Comparison of ENCODE assay signal across 13 cellular contexts in the genomic region with DNA sequence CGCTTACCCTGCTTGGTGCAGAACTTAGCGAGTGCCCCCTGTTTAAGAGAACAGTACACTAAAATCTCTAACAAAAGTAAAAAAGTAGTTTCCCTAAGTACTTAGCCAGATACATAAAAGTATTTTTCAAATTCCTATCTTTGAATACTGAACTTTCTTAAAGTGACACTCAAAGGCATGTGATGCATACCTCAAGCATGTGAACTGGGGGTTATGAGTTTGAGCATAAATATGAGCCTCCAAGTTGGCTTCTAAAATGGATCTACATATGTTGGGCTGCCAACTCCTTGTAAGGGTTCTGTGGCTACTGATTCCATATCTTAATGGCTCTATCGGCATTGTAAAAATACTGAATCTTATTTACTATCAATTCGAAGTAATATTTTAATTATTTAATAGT. TPM values are rescaled to one million over a fixed set of nuclear protein-coding genes. Genes with fewer than 3 reads are reported as not detected.
DNase-seq lines count a peak whose midpoint lies in the region; ATAC-seq and TF ChIP-seq lines count a peak whose summit lies in the region.
"Had no signal": no experiment of that assay in that cellular context is flagged by ENCODE, and none has a peak within 500 bp of the region (broad histone marks: within the 10 kb centered on the region; RNA-seq: fewer than 3 reads in every experiment).

No MANE protein-coding gene starts in this region.

- no peaks in the 10 kb centered on the region for H3K36me3 ChIP-seq in GM23248 (ENCODE audit: low read depth)
- H3K36me3 ChIP-seq: HAP-1 had no signal

- intact Hi-C loops in left cardiac atrium (cut with DNase I): no loop called here

- DNase-seq in AG04450 (ENCODE audit: low read depth, low spot score): peak; percentile 34
- peak; percentile 79 for DNase-seq in GM23248
- DNase-seq in astrocyte of the spinal cord (ENCODE audit: low read depth, low spot score): peak; percentile 50
- DNase-seq in mesothelial cell of epicardium (ENCODE audit: low spot score in 2 of 2, unreplicated experiment in 2 of 2): no peak
- no peak for DNase-seq in NOMO-1 treated with DMSO at 0.1 percent for 48 hours (lab: John Stamatoyannopoulos, UW; ENCODE audit: unreplicated experiment)
- DNase-seq in NCI-H526 treated with DMSO at 0.1 percent for 48 hours (lab: John Stamatoyannopoulos, UW): no peak
- no peak for DNase-seq in left cardiac atrium
- DNase-seq: NCI-H524 treated with DMSO at 0.1 percent for 48 hours; SIG-M5; stimulated activated CD4-positive, alpha-beta T cell treated with anti-CD3 and anti-CD28 coated beads, Interleukin-2, amount 100 ng/mL, for 48 hours had no signal

- peaks cover 1% of the 10 kb centered on the region for H3K36me3 Mint-ChIP-seq in mesothelial cell of epicardium

- no peak overlapping the region; the same call in 1 of the 2 replicates for H3K9ac ChIP-seq in GM23248

- no peaks in the 10 kb centered on the region for H3K9me3 Mint-ChIP-seq in mesothelial cell of epicardium

- in situ Hi-C loops in GM23248 (cut with MboI) (no loop called here), astrocyte of the spinal cord (cut with HindIII; ENCODE audit: low sequenced_read_pairs) (no loop called here)

- CTCF ChIA-PET in AG04450 (lab: Charles Lee): interaction anchor here (1.4 kb wide), 1 partner anchor 18 kb away, joined by 3 read pairs; no protein-coding TSS in a partner anchor

- no peaks in the 10 kb centered on the region for H3K27me3 Mint-ChIP-seq in mesothelial cell of epicardium (ENCODE audit: low read depth)

- H3K27ac Mint-ChIP-seq in mesothelial cell of epicardium: peak overlapping the region; percentile 66

- peak overlapping the region; percentile 72 for H3K4me2 ChIP-seq in GM23248 (ENCODE audit: unreplicated experiment)

- 92 to 95% methylated on average over 4 of the region's 4 CpGs for WGBS in GM23248 (ENCODE audit: low coverage in 1 of 2, low lambda C conversion rate in 2 of 2, missing lambda C conversion rate in 2 of 2), 2 experiments

- H3K27me3 ChIP-seq in AG04450 (ENCODE audit: control insufficient read depth, insufficient read depth, low read length) (no peaks in the 10 kb centered on the region), GM23248 (replicated peaks; ENCODE audit: insufficient read depth) (no peaks in the 10 kb centered on the region)

- ATAC-seq in GM19328 (IDR thresholded peaks at IDR 0.05; ENCODE audit: unreplicated experiment) (no peak), left cardiac atrium (no peak)
- ATAC-seq: activated CD4-positive, CD25-positive, alpha-beta regulatory T cell treated with anti-CD3 and anti-CD28 coated beads, Interleukin-2, amount 50 U/mL, for 24 hours had no signal

- H3K4me3 ChIP-seq in AG04450 (ENCODE audit: low read depth, low read length): no peak overlapping the region
- H3K4me3 ChIP-seq in GM23248: peak overlapping the region; percentile 3; the same call in 1 of the 2 replicates
- H3K4me3 ChIP-seq in astrocyte of the spinal cord (ENCODE audit: low read depth, low read length): no peak overlapping the region
- H3K4me3 ChIP-seq: HAP-1 had no signal

- peaks cover 4% of the 10 kb centered on the region; the same call in 1 of the 2 replicates for H4K20me1 ChIP-seq in GM23248 (ENCODE audit: insufficient read depth)

- no peaks in the 10 kb centered on the region for H3K9me3 ChIP-seq in AG04450 (ENCODE audit: control insufficient read depth, insufficient read depth, low read length)
- H3K9me3 ChIP-seq in GM23248 (ENCODE audit: low read depth): no peaks in the 10 kb centered on the region
- H3K9me3 ChIP-seq: HAP-1 had no signal

- H3K79me2 ChIP-seq in GM23248 (ENCODE audit: insufficient read depth): peaks cover 74% of the 10 kb centered on the region

- 0 out of 2 replicates have a peak overlapping the region, but pooled peaks have one; percentile 1 for H2AFZ ChIP-seq in GM23248

- H3K4me3 Mint-ChIP-seq in mesothelial cell of epicardium: no peak overlapping the region

- H3K27ac ChIP-seq in AG04450 (ENCODE audit: low read depth, low read length) (peak overlapping the region; percentile 53), GM23248 (peak overlapping the region; percentile 98)

- no peaks in the 10 kb centered on the region for H3K9me2 ChIP-seq in GM23248 (ENCODE audit: insufficient read depth)

- H3K4me1 Mint-ChIP-seq in mesothelial cell of epicardium: peaks cover 26% of the 10 kb centered on the region

- peaks cover 33% of the 10 kb centered on the region for H3F3A ChIP-seq in GM23248 (ENCODE audit: insufficient read depth)

- TF ChIP-seq CTCF in AG04450 (IDR thresholded peaks at IDR 0.05; ENCODE audit: low read depth, low read length) (no peak), astrocyte of the spinal cord (IDR thresholded peaks at IDR 0.05; ENCODE audit: low read depth, low read length) (no peak), mesothelial cell of epicardium (IDR thresholded peaks at IDR 0.05; ENCODE audit: unreplicated experiment) (no peak)

- POLR2A ChIA-PET in AG04450 (lab: Yijun Ruan, JAX): no interaction called here

- H3K4me1 ChIP-seq in GM23248 (ENCODE audit: insufficient read depth): peaks cover 31% of the 10 kb centered on the region

RNA-seq across cellular contexts. Expression of gene ZBTB2, which starts 3.8 kb away (rescaled TPM):
- polyA plus RNA-seq in AG04450 (2011; rRNA removed) (20.9 and 22.3 TPM in 2 replicates), GM23248 (2016; fragmentation: Nextera tagmentation; extraction: Ambion mirVana) (9.7 and 9.9 TPM in 2 replicates)
- 28.3 and 28.8 TPM in 2 replicates for polyA minus RNA-seq in AG04450 (2011; rRNA and poly(A)+ RNA removed)
- total RNA-seq in GM23248 (2014; rRNA removed; shearing (Covaris generic)): 11.6 and 13.7 TPM in 2 replicates
- total RNA-seq in mesothelial cell of epicardium (15.2 to 16.1 TPM (median 15.8 TPM) in 3 replicates), left cardiac atrium (1 to 10 TPM; 4.2 to 6.6 TPM)

Comparison
In these comparisons a context has a peak if more than half of its experiments do, and no peak if none do; other contexts are left out.
1. DNase-seq: peak in AG04450 (single experiment), GM23248 (single experiment) and astrocyte of the spinal cord (single experiment); none in mesothelial cell of epicardium (0 of 2), NOMO-1 treated with DMSO at 0.1 percent for 48 hours (single experiment), NCI-H526 treated with DMSO at 0.1 percent for 48 hours (single experiment) and left cardiac atrium (single experiment).